Comparison of ENCODE assay signal across 9 cellular contexts in genomic region chr1:179742717-179743678, GRCh38. TPM values are rescaled to one million over a fixed set of nuclear protein-coding genes. Genes with fewer than 3 reads are reported as not detected.
DNase-seq lines count a peak whose midpoint lies in the region; ATAC-seq and TF ChIP-seq lines count a peak whose summit lies in the region.
"Had no signal": no experiment of that assay in that cellular context is flagged by ENCODE, and none has a peak within 500 bp of the region (broad histone marks: within the 10 kb centered on the region; RNA-seq: fewer than 3 reads in every experiment).

Gene FAM163A (plus strand): TSS chr1:179743291. CDS start chr1:179813098, 69,807 bp downstream.

- no peak for TF ChIP-seq POLR2A in sigmoid colon (IDR thresholded peaks at IDR 0.05)

- in situ Hi-C loops in Panc1 (cut with HindIII; ENCODE audit: low pct_unique_long_range_greater_than_20kb, low sequenced_read_pairs) = no loop called here

- DNase-seq in H7 = peak; percentile 83
- no peak for DNase-seq in Panc1 (ENCODE audit: low read depth, low spot score)
- DNase-seq in Right ventricle myocardium superior = no peak
- no peak for DNase-seq in sigmoid colon
- DNase-seq in NK-92 treated with Interleukin-12 subunit alpha and Interleukin-12 subunit beta, amount 100 ng/mL, for 24 hours (lab: John Stamatoyannopoulos, UW) = no peak
- DNase-seq in SIG-M5 treated with dmso at 0.1 percent for 504 hours (lab: John Stamatoyannopoulos, UW; ENCODE audit: unreplicated experiment) = no peak
- no peak for DNase-seq in NCI-H2196 (lab: John Stamatoyannopoulos, UW; ENCODE audit: unreplicated experiment)
- no peak for DNase-seq in NCI-H510A (lab: John Stamatoyannopoulos, UW)

- H3K9me3 ChIP-seq in Panc1 (ENCODE audit: control insufficient read depth, insufficient read depth, low read depth, low read length) (no peaks in the 10 kb centered on the region), sigmoid colon (no peaks in the 10 kb centered on the region)

- POLR2A ChIA-PET in Panc1 (lab: Charles Lee) = no interaction called here

- TF ChIP-seq EP300 in sigmoid colon (IDR thresholded peaks at IDR 0.05) = no peak

- H3K27me3 ChIP-seq in H7 (ENCODE audit: control insufficient read depth, insufficient read depth, low read length) = peaks cover 83% of the 10 kb centered on the region
- peaks cover 42% of the 10 kb centered on the region for H3K27me3 ChIP-seq in Panc1 (ENCODE audit: control insufficient read depth, insufficient read depth, low read length)
- H3K27me3 ChIP-seq in sigmoid colon = peaks cover 18 to 56% (median 34%) of the 10 kb centered on the region in 3 donors

- no TSS peak for BruUV-seq in Panc1 (replicated peaks; lab: Mats Ljungman, UMichigan)

- intact Hi-C loops in Panc1 (cut with micrococcal nuclease; ENCODE audit: unreplicated experiment) = no loop called here
- intact Hi-C loops in Right ventricle myocardium superior (cut with DNase I) = no loop called here
- intact Hi-C loops in sigmoid colon (cut with DNase I) = no loop called here

- H3K36me3 ChIP-seq in H7 (replicated peaks; ENCODE audit: control insufficient read depth, insufficient read depth, low read length) (no peaks in the 10 kb centered on the region), Panc1 (ENCODE audit: control insufficient read depth, insufficient read depth, low read length) (no peaks in the 10 kb centered on the region), sigmoid colon (no peaks in the 10 kb centered on the region)

- peak; percentile 79 for ATAC-seq in Panc1
- peak; percentile 61 for ATAC-seq in Right ventricle myocardium superior (ENCODE audit: poor library complexity)

- H3K4me3 ChIP-seq in H7 (ENCODE audit: insufficient read depth, low read depth, low read length) (peak within 1 kb of the TSS; percentile 50), Panc1 (ENCODE audit: low read depth in 2 of 2, low read length in 2 of 2) (peak within 1 kb of the TSS; percentile 39 to 41), sigmoid colon (peak within 1 kb of the TSS; percentile 26 to 58 (median 49))

- CTCF ChIA-PET in Panc1 (lab: Charles Lee) = interaction anchor here (1.0 kb wide), 1 partner anchor 72 kb away, joined by 5 read pairs; no protein-coding TSS in a partner anchor

- H3K27ac ChIP-seq in Panc1 (ENCODE audit: low read length) (no peak within 1 kb of the TSS), sigmoid colon (peak within 1 kb of the TSS in 2 of 4 donors; percentile 38 to 41)

- TF ChIP-seq CTCF in Panc1 (IDR thresholded peaks at IDR 0.05) (no peak), sigmoid colon (IDR thresholded peaks at IDR 0.05) (no peak)

- 2% methylated on average over 92 of the region's 92 CpGs for WGBS in sigmoid colon, 2 donors

- H3K4me1 ChIP-seq in Panc1 (ENCODE audit: control insufficient read depth, insufficient read depth, low read length) = peaks cover 5% of the 10 kb centered on the region; the same call in 1 of the 2 replicates
- H3K4me1 ChIP-seq in sigmoid colon = peaks cover 0 to 20% (median 17%) of the 10 kb centered on the region in 4 donors

RNA-seq across cellular contexts. Expression of gene FAM163A, which starts in this region (rescaled TPM):
- 0.10 and 0.11 TPM in 2 replicates for total RNA-seq in H7 (2014; rRNA removed; shearing (Covaris generic))
- total RNA-seq in Panc1 (2021; ENCODE audit: unreplicated experiment) (not detected), Right ventricle myocardium superior (0.22 TPM), sigmoid colon (1 to 10 TPM in 3 of 4 donors, under 1 TPM in 1; 0.36 to 2.4 (median 1.4) TPM)
- polyA plus RNA-seq in Panc1 (2012; ENCODE audit: insufficient read length) = not detected
- 1 to 10 TPM in 1 of 3 donors, under 1 TPM in 1, not detected in 1; 0.60 to 1.1 TPM for polyA plus RNA-seq in sigmoid colon
- total RNA-seq: bronchial epithelial cell had no signal

Comparison
In these comparisons a context has a peak if more than half of its experiments do, and no peak if none do; other contexts are left out.
1. Peak in DNase-seq and H3K4me3 ChIP-seq in H7; RNA of the gene not detected or under 1 TPM.
2. Peak in ATAC-seq and H3K4me3 ChIP-seq in Panc1; RNA of the gene not detected or under 1 TPM.
3. Peak in ATAC-seq in Right ventricle myocardium superior; RNA of the gene not detected or under 1 TPM.